In genomic region chr10:114538544-114538906, GRCh38 we compare ENCODE assay signal across 1 cellular context.
TF ChIP-seq lines count a peak whose summit lies in the region.

No MANE protein-coding gene starts in this region.

TF ChIP-seq in SK-N-SH treated with all-trans-retinoic acid at 6 μM for 48 hours, 23 proteins besides CTCF, POLR2A, EP300 and RAD21 (continued from another document):
- TF ChIP-seq CREB5 (CRISPR knock-in tag; IDR thresholded peaks at IDR 0.05; ENCODE audit: low read depth) (no peak), OSR1 (CRISPR knock-in tag; IDR thresholded peaks at IDR 0.05) (no peak), GLIS3 (CRISPR knock-in tag; IDR thresholded peaks at IDR 0.05) (no peak), CSDC2 (CRISPR knock-in tag; IDR thresholded peaks at IDR 0.05) (no peak), ZFP3 (CRISPR knock-in tag; IDR thresholded peaks at IDR 0.05) (no peak), ESRRG (CRISPR knock-in tag; IDR thresholded peaks at IDR 0.05) (no peak), PPARA (CRISPR knock-in tag; IDR thresholded peaks at IDR 0.05; ENCODE audit: borderline replicate concordance) (no peak), ISL1 (CRISPR knock-in tag; IDR thresholded peaks at IDR 0.05) (no peak), BACH2 (CRISPR knock-in tag; IDR thresholded peaks at IDR 0.05; ENCODE audit: borderline replicate concordance) (no peak), POU6F1 (CRISPR knock-in tag; IDR thresholded peaks at IDR 0.05; ENCODE audit: borderline replicate concordance, low read depth) (no peak), TOX (CRISPR knock-in tag; IDR thresholded peaks at IDR 0.05; ENCODE audit: borderline replicate concordance) (no peak)
TF ChIP-seq in SK-N-SH treated with all-trans-retinoic acid at 6 μM for 48 hours: peak in this region for 0.
